Comparison of ENCODE assay signal across 1 cellular context in the genomic region with DNA sequence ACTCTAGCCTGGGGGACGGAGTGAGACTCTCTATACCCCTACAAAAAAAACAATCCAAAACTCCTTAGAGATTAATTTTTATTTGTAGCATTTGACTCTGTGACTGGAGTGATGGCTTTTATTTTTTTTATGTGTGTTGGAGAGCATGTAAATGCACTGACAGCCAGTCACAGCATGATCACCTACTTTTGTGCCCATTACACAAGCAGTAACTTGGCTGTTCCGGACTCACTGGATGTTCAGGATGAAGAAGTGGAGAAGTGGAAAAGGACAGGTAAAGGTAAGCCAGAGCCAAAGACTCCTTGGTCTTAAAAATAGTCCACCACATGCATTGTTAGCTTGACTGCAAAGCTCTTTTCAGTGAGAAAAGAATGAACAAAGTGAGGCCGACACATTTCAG.
TF ChIP-seq lines count a peak whose summit lies in the region.

No MANE protein-coding gene starts in this region.

TF ChIP-seq in endothelial cell of umbilical vein, 7 proteins besides CTCF, POLR2A, EP300 and RAD21 (continued from another document):
- TF ChIP-seq EZH2 (IDR thresholded peaks at IDR 0.05; ENCODE audit: borderline replicate concordance, low read depth, low read length, severe bottlenecking) (no peak), POLR2AphosphoS5 (IDR thresholded peaks at IDR 0.05; ENCODE audit: insufficient read depth, low read depth, low read length) (no peak), FOS (IDR thresholded peaks at IDR 0.05; ENCODE audit: borderline replicate concordance, insufficient read depth, low read length) (no peak), JUN (IDR thresholded peaks at IDR 0.05; ENCODE audit: borderline replicate concordance, insufficient read depth, insufficient read length, low read depth) (no peak)
